Comparison of ENCODE assay signal across 8 cellular contexts in genomic region chr4:22897520-22898108, GRCh38.
DNase-seq lines count a peak whose midpoint lies in the region; ATAC-seq, FAIRE-seq and TF ChIP-seq lines count a peak whose summit lies in the region.

No MANE protein-coding gene starts in this region.

- H3K4me1 Mint-ChIP-seq in Calu3 (ENCODE audit: low read depth, unreplicated experiment): peaks cover 9% of the 10 kb centered on the region

- peak; percentile 34 for TF ChIP-seq CTCF in Calu3 (IDR thresholded peaks at IDR 0.05; ENCODE audit: unreplicated experiment)
- TF ChIP-seq CTCF in omental fat pad (IDR thresholded peaks at IDR 0.05): no peak

- no peaks in the 10 kb centered on the region for H3K27me3 Mint-ChIP-seq in Calu3 (ENCODE audit: unreplicated experiment)

- DNase-seq in Calu3 (peak; percentile 54), NCI-H1694 treated with DMSO at 0.1 percent for 48 hours (lab: John Stamatoyannopoulos, UW) (peak; percentile 17), superior temporal gyrus (ENCODE audit: extremely low spot score) (peak; percentile 59), omental fat pad (ENCODE audit: low spot score) (no peak)
- DNase-seq in activated naive CD4-positive, alpha-beta T cell treated with anti-CD3 and anti-CD28 coated beads, Interleukin-2, amount 50 U/mL, for 16 hours: peak; percentile 12

- no peak overlapping the region for H3K4me3 Mint-ChIP-seq in Calu3 (ENCODE audit: low read depth, unreplicated experiment)

- intact Hi-C loops in Calu3 (cut with micrococcal nuclease; ENCODE audit: unreplicated experiment): loop anchor here (5.0 kb wide), 2 partner anchors 65 to 240 kb away; no protein-coding TSS in a partner anchor

- no peaks in the 10 kb centered on the region for H3K36me3 Mint-ChIP-seq in Calu3 (ENCODE audit: insufficient read depth, unreplicated experiment)

- no TSS peak for BruUV-seq in Calu3 (replicated peaks; lab: Mats Ljungman, UMichigan)

- no peaks in the 10 kb centered on the region for H3K9me3 Mint-ChIP-seq in Calu3 (ENCODE audit: low read depth, unreplicated experiment)

- H3K27ac Mint-ChIP-seq in Calu3 (ENCODE audit: unreplicated experiment): peak overlapping the region; percentile 10

- CTCF ChIA-PET in Calu3 (lab: Charles Lee): interaction anchor here (0.9 to 1.8 kb wide), 7 partner anchors 45 to 717 kb away, joined by 3 to 7 read pairs (median 3); no protein-coding TSS in a partner anchor

- peak; percentile 63 for ATAC-seq in GM19463 (IDR thresholded peaks at IDR 0.05; ENCODE audit: unreplicated experiment)
- no peak for ATAC-seq in omental fat pad (ENCODE audit: low FRiP score)
- no peak for ATAC-seq in GM21576 (IDR thresholded peaks at IDR 0.05; ENCODE audit: unreplicated experiment)

- peak; percentile 27 for FAIRE-seq in islet of Langerhans (lab: Jason Lieb, UNC)
